Comparison of ENCODE assay signal across 27 cellular contexts in the genomic region with DNA sequence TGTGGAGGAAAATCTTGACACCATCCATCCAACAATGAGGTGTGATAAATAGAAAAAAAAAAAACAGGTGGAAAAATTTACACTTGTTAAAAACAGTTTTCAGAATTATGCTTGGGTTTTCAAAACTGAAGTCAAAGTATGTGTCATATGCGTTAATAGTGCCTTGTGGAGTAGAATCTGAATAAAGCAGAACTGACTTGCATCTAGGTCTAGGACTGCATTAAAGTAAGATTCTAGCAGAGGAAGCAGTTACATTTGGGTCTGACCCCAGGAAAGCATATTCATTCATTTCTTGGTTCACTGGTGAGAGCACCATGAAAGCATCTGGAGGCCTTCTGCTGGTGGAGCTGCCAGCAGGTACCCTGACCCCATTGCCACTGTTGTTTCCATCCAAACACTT.
DNase-seq lines count a peak whose midpoint lies in the region; ATAC-seq, FAIRE-seq and TF ChIP-seq lines count a peak whose summit lies in the region.
"Had no signal": no experiment of that assay in that cellular context is flagged by ENCODE, and none has a peak within 500 bp of the region (broad histone marks: within the 10 kb centered on the region; RNA-seq: fewer than 3 reads in every experiment).

No MANE protein-coding gene starts in this region.

- intact Hi-C loops in activated CD4-positive, alpha-beta T cell treated with anti-CD3 and anti-CD28 coated beads for 36 hours (cut with DNase I, micrococcal nuclease), result no loop called here

- H3K36me3 Mint-ChIP-seq in activated CD4-positive, alpha-beta T cell treated with anti-CD3 and anti-CD28 coated beads for 36 hours (ENCODE audit: low read depth), result no peaks in the 10 kb centered on the region
- H3K36me3 Mint-ChIP-seq in naive B cell, result peaks cover 8 to 9% of the 10 kb centered on the region in 2 donors
- H3K36me3 Mint-ChIP-seq: CD14-positive monocyte; CD4-positive, alpha-beta memory T cell; CD8-positive, alpha-beta memory T cell had no signal

- peak; percentile 80 for ATAC-seq in activated CD4-positive, alpha-beta T cell treated with anti-CD3 and anti-CD28 coated beads for 36 hours
- no peak for ATAC-seq in naive B cell (ENCODE audit: low read depth in 2 of 2)
- ATAC-seq in HG03521 (IDR thresholded peaks at IDR 0.05; ENCODE audit: unreplicated experiment), result no peak
- ATAC-seq: GM12878 had no signal

- H3K9me3 Mint-ChIP-seq in activated CD4-positive, alpha-beta T cell treated with anti-CD3 and anti-CD28 coated beads for 36 hours (ENCODE audit: low read depth), result no peaks in the 10 kb centered on the region
- no peaks in the 10 kb centered on the region for H3K9me3 Mint-ChIP-seq in naive B cell
- H3K9me3 Mint-ChIP-seq: CD14-positive monocyte; CD4-positive, alpha-beta memory T cell; CD8-positive, alpha-beta memory T cell had no signal

- no peak overlapping the region for H3K4me3 Mint-ChIP-seq in activated CD4-positive, alpha-beta T cell treated with anti-CD3 and anti-CD28 coated beads for 36 hours
- peak overlapping the region in 1 of 8 donors; percentile 63 for H3K4me3 Mint-ChIP-seq in naive B cell
- H3K4me3 Mint-ChIP-seq: CD14-positive monocyte; CD4-positive, alpha-beta memory T cell; CD4-positive, CD25-positive, alpha-beta regulatory T cell; CD8-positive, alpha-beta memory T cell had no signal

- H3K4me1 Mint-ChIP-seq in activated CD4-positive, alpha-beta T cell treated with anti-CD3 and anti-CD28 coated beads for 36 hours, result peaks cover 6% of the 10 kb centered on the region
- peaks cover 44 to 66% (median 59%) of the 10 kb centered on the region in 3 donors for H3K4me1 Mint-ChIP-seq in naive B cell
- H3K4me1 Mint-ChIP-seq: CD8-positive, alpha-beta memory T cell had no signal

- no peak for TF ChIP-seq POLR2A in GM12891 (IDR thresholded peaks at IDR 0.05; ENCODE audit: low read depth, low read length)

- CTCF ChIA-PET in activated CD4-positive, alpha-beta T cell treated with anti-CD3 and anti-CD28 coated beads for 36 hours (lab: Charles Lee), result interaction anchor here (0.6 to 1.0 kb wide), 2 partner anchors 16 to 138 kb away, joined by 3 read pairs; no protein-coding TSS in a partner anchor

- H3K27ac Mint-ChIP-seq in activated CD4-positive, alpha-beta T cell treated with anti-CD3 and anti-CD28 coated beads for 36 hours, result no peak overlapping the region
- H3K27ac Mint-ChIP-seq in naive B cell, result peak overlapping the region in 4 of 6 donors; percentile 12 to 54 (median 22)
- H3K27ac Mint-ChIP-seq: CD14-positive monocyte; CD4-positive, alpha-beta memory T cell; CD4-positive, CD25-positive, alpha-beta regulatory T cell; CD8-positive, alpha-beta memory T cell had no signal

- DNase-seq in activated CD4-positive, alpha-beta T cell treated with anti-CD3 and anti-CD28 coated beads for 36 hours, result no peak
- DNase-seq in activated CD4-positive, alpha-beta T cell treated with anti-CD3 and anti-CD28 coated beads, Interleukin-2, amount 50 U/mL, for 4 hours, result no peak
- no peak for DNase-seq in GM12891 (ENCODE audit: insufficient read length, low spot score)
- DNase-seq in NCI-H69 (lab: John Stamatoyannopoulos, UW), result peak; percentile 41
- no peak for DNase-seq in naive B cell
- no peak for DNase-seq in SHP77 (lab: John Stamatoyannopoulos, UW)
- DNase-seq in NCI-H510A (lab: John Stamatoyannopoulos, UW), result no peak
- DNase-seq: 8988T; ACHN; BE2C; C1 segment of cervical spinal cord; CD4-positive, alpha-beta memory T cell; CD4-positive, CD25-positive, alpha-beta regulatory T cell; CD8-positive, alpha-beta memory T cell; COR-L47; DMS 273 treated with DMSO at 0.1 percent for 48 hours; DMS153; DMS53; DMS79; DND-41; EL; GDM1 had no signal

- POLR2A ChIA-PET in activated CD4-positive, alpha-beta T cell treated with anti-CD3 and anti-CD28 coated beads for 36 hours (lab: Charles Lee), result interaction anchor here (0.6 kb wide), 1 partner anchor 375 kb away, joined by 3 read pairs; no protein-coding TSS in a partner anchor

- peak; percentile 38 for FAIRE-seq in GM12891 (lab: Jason Lieb, UNC)
- FAIRE-seq: A204.1, GM12878, GM19239 had no signal

- no peaks in the 10 kb centered on the region for H3K27me3 Mint-ChIP-seq in activated CD4-positive, alpha-beta T cell treated with anti-CD3 and anti-CD28 coated beads for 36 hours
- H3K27me3 Mint-ChIP-seq in naive B cell, result no peaks in the 10 kb centered on the region
- H3K27me3 Mint-ChIP-seq: CD4-positive, CD25-positive, alpha-beta regulatory T cell had no signal

TF ChIP-seq in GM12891, 5 proteins besides CTCF, POLR2A, EP300 and RAD21:
- no peak for TF ChIP-seq POU2F2 (IDR thresholded peaks at IDR 0.05; ENCODE audit: low read depth, low read length)
- no peak for TF ChIP-seq SPI1 (IDR thresholded peaks at IDR 0.05; ENCODE audit: low read depth, low read length)
- TF ChIP-seq PAX5 (IDR thresholded peaks at IDR 0.05; ENCODE audit: insufficient read depth, low read length, severe bottlenecking), result no peak
- TF ChIP-seq POLR2AphosphoS5 (IDR thresholded peaks at IDR 0.05; ENCODE audit: low read depth, low read length), result no peak
- TF ChIP-seq TAF1 (IDR thresholded peaks at IDR 0.05; ENCODE audit: low read depth, low read length), result no peak
